ENCODE assay signal across 1 cellular context in the genomic region with DNA sequence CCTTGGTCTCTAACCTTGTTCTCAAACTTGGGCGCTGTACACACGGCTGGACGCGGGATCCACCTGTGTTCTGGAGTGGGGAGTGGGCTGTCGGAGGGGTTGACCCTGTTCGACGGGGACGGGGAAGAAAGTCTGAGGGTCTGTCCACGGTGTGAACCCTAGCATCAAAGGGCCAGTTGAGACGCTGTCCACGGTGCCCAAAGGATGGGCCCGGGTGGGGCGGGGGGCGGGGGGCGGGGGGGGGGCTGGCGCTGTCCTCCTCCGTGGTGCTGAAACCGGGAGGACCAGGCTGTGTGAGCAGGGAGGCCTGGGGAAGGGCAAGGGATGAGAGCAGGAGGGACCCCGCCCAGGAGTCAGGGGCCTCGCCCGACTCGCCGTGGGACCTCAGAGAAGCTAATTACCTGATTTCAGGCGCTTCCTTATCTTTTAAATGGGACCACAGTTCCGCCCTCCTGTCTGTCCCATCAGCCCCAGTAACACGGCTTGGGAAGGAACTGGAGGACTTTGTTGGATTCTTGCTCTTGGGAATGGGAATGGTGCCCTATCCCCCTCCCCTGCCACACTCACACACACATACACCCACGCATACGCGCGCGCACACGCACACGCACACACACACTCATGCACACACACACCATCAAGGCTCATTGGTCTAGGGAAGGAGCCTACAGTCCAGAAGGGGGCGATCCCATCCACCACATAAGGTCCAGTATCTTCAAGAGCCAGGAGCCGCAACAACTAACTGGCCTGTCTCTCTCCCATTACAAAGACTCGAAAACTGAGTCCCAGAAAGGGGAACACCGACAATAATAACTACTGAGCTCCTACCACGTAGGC.
TF ChIP-seq lines count a peak whose summit lies in the region.

No MANE protein-coding gene starts in this region.

TF ChIP-seq in K562, 482 proteins besides CTCF, POLR2A, EP300 and RAD21 (continued from another document):
- peak in 1 of 2 experiments; percentile 35; a peak in 2 of 3 replicates for TF ChIP-seq CBX3 (IDR thresholded peaks at IDR 0.05; ENCODE audit: borderline replicate concordance in 1 of 2, low read length in 2 of 2)
- TF ChIP-seq HDAC1 (IDR thresholded peaks at IDR 0.05) = no peak; a peak in 1 of 4 replicates
- no peak for TF ChIP-seq PBX2 (CRISPR knock-in tag; IDR thresholded peaks at IDR 0.05; ENCODE audit: low read depth)
- TF ChIP-seq PBX2 (tag; conservative IDR thresholded peaks at IDR 0.05; ENCODE audit: low read depth) = no peak
- peak in 1 of 2 experiments; percentile 57; a peak in 2 of 4 replicates for TF ChIP-seq RCOR1 (IDR thresholded peaks at IDR 0.05; ENCODE audit: borderline replicate concordance in 1 of 2, low read depth in 2 of 2, low read length in 2 of 2)
- TF ChIP-seq, protein P1, sequence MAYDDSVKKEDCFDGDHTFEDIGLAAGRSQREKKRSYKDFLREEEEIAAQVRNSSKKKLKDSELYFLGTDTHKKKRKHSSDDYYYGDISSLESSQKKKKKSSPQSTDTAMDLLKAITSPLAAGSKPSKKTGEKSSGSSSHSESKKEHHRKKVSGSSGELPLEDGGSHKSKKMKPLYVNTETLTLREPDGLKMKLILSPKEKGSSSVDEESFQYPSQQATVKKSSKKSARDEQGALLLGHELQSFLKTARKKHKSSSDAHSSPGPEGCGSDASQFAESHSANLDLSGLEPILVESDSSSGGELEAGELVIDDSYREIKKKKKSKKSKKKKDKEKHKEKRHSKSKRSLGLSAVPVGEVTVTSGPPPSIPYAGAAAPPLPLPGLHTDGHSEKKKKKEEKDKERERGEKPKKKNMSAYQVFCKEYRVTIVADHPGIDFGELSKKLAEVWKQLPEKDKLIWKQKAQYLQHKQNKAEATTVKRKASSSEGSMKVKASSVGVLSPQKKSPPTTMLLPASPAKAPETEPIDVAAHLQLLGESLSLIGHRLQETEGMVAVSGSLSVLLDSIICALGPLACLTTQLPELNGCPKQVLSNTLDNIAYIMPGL (CRISPR knock-in tag; IDR thresholded peaks at IDR 0.05) = no peak
- no peak for TF ChIP-seq CGGBP1 (CRISPR knock-in tag; IDR thresholded peaks at IDR 0.05)
- TF ChIP-seq ELF4 (CRISPR knock-in tag; IDR thresholded peaks at IDR 0.05) = no peak
- TF ChIP-seq MEF2A (IDR thresholded peaks at IDR 0.05; ENCODE audit: control insufficient read depth, low read depth, low read length) = no peak
- 0 out of 4 replicates have a peak, but pooled peaks of 1 of the 2 experiments have one; percentile 52 for TF ChIP-seq TEAD1 (CRISPR knock-in tag; IDR thresholded peaks at IDR 0.05)
- peak; percentile 82 for TF ChIP-seq RBM25 (IDR thresholded peaks at IDR 0.05; ENCODE audit: low read depth, low read length, severe bottlenecking)
TF ChIP-seq in K562: peak in this region for 40.
